24 cellular contexts compared by ENCODE assay signal in genomic region chr9:84937086-84937670, GRCh38.
DNase-seq lines count a peak whose midpoint lies in the region; TF ChIP-seq lines count a peak whose summit lies in the region.
"Had no signal": no experiment of that assay in that cellular context is flagged by ENCODE, and none has a peak within 500 bp of the region (broad histone marks: within the 10 kb centered on the region; RNA-seq: fewer than 3 reads in every experiment).

No MANE protein-coding gene starts in this region.

- TF ChIP-seq CTCF in mesothelial cell of epicardium (IDR thresholded peaks at IDR 0.05; ENCODE audit: unreplicated experiment) (no peak), brain microvascular endothelial cell (IDR thresholded peaks at IDR 0.05; ENCODE audit: low read depth, low read length, missing control alignments) (no peak)

- H3K4me1 Mint-ChIP-seq in mesothelial cell of epicardium: peaks cover 3% of the 10 kb centered on the region
- H3K4me1 Mint-ChIP-seq: B cell; memory B cell; naive thymus-derived CD8-positive, alpha-beta T cell; T-helper 17 cell had no signal

- H3K27me3 Mint-ChIP-seq in mesothelial cell of epicardium (ENCODE audit: low read depth): no peaks in the 10 kb centered on the region
- H3K27me3 Mint-ChIP-seq: B cell, T-helper 17 cell had no signal

- no peak overlapping the region for H3K4me3 Mint-ChIP-seq in mesothelial cell of epicardium
- H3K4me3 Mint-ChIP-seq: activated T-cell treated with anti-CD3 and anti-CD28 coated beads, Interleukin-2, amount 50 U/mL, for 24 hours; B cell; memory B cell; naive thymus-derived CD8-positive, alpha-beta T cell; T-helper 17 cell had no signal

- no peak overlapping the region for H3K27ac Mint-ChIP-seq in mesothelial cell of epicardium
- H3K27ac Mint-ChIP-seq: activated T-cell treated with anti-CD3 and anti-CD28 coated beads, Interleukin-2, amount 50 U/mL, for 24 hours; B cell; memory B cell; naive thymus-derived CD8-positive, alpha-beta T cell; T-helper 17 cell had no signal

- H3K27me3 ChIP-seq in layer of hippocampus (ENCODE audit: control insufficient read depth, insufficient read depth, low read length): no peaks in the 10 kb centered on the region
- no peaks in the 10 kb centered on the region for H3K27me3 ChIP-seq in brain microvascular endothelial cell (replicated peaks)
- H3K27me3 ChIP-seq: pancreas, right atrium auricular region, upper lobe of right lung had no signal

- no peaks in the 10 kb centered on the region for H3K36me3 Mint-ChIP-seq in mesothelial cell of epicardium
- H3K36me3 Mint-ChIP-seq: memory B cell; naive thymus-derived CD8-positive, alpha-beta T cell had no signal

- no peaks in the 10 kb centered on the region for H3K9me3 Mint-ChIP-seq in mesothelial cell of epicardium
- H3K9me3 Mint-ChIP-seq: activated T-cell treated with anti-CD3 and anti-CD28 coated beads, Interleukin-2, amount 50 U/mL, for 24 hours; memory B cell; naive thymus-derived CD8-positive, alpha-beta T cell had no signal

- in situ Hi-C loops in brain microvascular endothelial cell (cut with HindIII; ENCODE audit: low pct_ligation_motif_present, low sequenced_read_pairs): no loop called here

- no peak overlapping the region for H3K4me3 ChIP-seq in brain microvascular endothelial cell (ENCODE audit: low read depth, low read length)
- H3K4me3 ChIP-seq: pancreas, right atrium auricular region, SK-N-MC, upper lobe of right lung had no signal

- H3K36me3 ChIP-seq in brain microvascular endothelial cell (replicated peaks): no peaks in the 10 kb centered on the region
- H3K36me3 ChIP-seq: pancreas, right atrium auricular region, upper lobe of right lung had no signal

- DNase-seq in NCI-H345 (lab: John Stamatoyannopoulos, UW) (peak; percentile 5), NCI-H345 treated with DMSO at 0.1 percent for 48 hours (lab: John Stamatoyannopoulos, UW; ENCODE audit: unreplicated experiment) (no peak), ecto neural progenitor cell (ENCODE audit: low spot score) (peak; percentile 78), NCI-H82 (lab: John Stamatoyannopoulos, UW) (no peak), mesothelial cell of epicardium (ENCODE audit: low spot score in 2 of 2, unreplicated experiment in 2 of 2) (no peak), RPMI8226 (no peak), brain microvascular endothelial cell (no peak)
- DNase-seq: activated CD4-positive, alpha-beta T cell treated with anti-CD3 and anti-CD28 coated beads for 4 hours; activated gamma-delta T cell treated with Interleukin-2 at 50 U/mL for 16 hours; activated T-cell treated with anti-CD3 and anti-CD28 coated beads, Interleukin-2, amount 50 U/mL, for 24 hours; cortex of kidney; DMS79; left colon; naive thymus-derived CD8-positive, alpha-beta T cell; NCI-H1092 treated with DMSO at 0.1 percent for 48 hours; NCI-H510A treated with DMSO at 0.1 percent for 48 hours; pancreas; T-helper 17 cell; upper lobe of right lung had no signal

- H3K27ac ChIP-seq in layer of hippocampus (ENCODE audit: low read depth, low read length): peak overlapping the region; percentile 31
- no peak overlapping the region for H3K27ac ChIP-seq in brain microvascular endothelial cell
- H3K27ac ChIP-seq: pancreas, right atrium auricular region, SK-N-MC, upper lobe of right lung had no signal

Comparison
In these comparisons a context has a peak if more than half of its experiments do, and no peak if none do; other contexts are left out.
1. DNase-seq: peak in NCI-H345 (single experiment) and ecto neural progenitor cell (single experiment); none in NCI-H345 treated with DMSO at 0.1 percent for 48 hours (single experiment), NCI-H82 (single experiment), mesothelial cell of epicardium (0 of 2), RPMI8226 (single experiment) and brain microvascular endothelial cell (single experiment).